1 cellular context compared by ENCODE assay signal in the genomic region with DNA sequence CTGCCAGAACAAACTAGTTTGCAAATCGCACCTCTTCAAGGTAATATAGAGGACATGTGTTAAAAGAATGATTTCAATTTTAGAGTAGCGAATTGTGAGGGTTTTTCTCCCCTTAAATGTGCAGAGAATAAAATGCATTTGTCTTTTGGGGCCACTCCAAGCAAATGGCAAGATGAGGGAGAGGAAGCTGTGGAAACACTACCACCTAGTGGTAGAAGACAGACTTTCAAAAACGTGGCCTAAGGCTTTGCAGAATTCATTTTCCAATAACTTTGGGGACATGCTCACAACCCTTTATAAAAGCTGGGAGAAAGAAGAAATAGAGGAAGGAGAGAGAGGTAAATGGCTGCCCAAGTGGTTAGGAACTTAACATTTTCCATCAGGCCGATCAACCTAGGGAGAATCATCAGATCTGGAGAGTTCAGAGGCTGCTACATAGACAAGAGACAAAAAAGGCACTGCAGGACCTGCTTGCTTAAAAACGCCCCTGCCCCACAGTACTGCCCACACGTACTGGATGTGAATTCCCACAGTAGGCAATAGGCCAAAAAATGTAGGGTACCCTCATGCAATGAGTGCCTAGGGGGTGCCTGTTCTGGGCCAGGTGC.
TF ChIP-seq lines count a peak whose summit lies in the region.

No MANE protein-coding gene starts in this region.

TF ChIP-seq in WTC11, 78 proteins besides CTCF, POLR2A, EP300 and RAD21 (continued from another document):
- TF ChIP-seq PRDM15 (CRISPR knock-in tag; IDR thresholded peaks at IDR 0.05), result no peak
- no peak for TF ChIP-seq NFYB (CRISPR knock-in tag; conservative IDR thresholded peaks at IDR 0.05; ENCODE audit: low read depth)
- no peak for TF ChIP-seq IRF2 (CRISPR knock-in tag; IDR thresholded peaks at IDR 0.05; ENCODE audit: borderline replicate concordance, low read depth)
- no peak for TF ChIP-seq FOXP4 (CRISPR knock-in tag; IDR thresholded peaks at IDR 0.05)
- no peak for TF ChIP-seq CBFB (CRISPR knock-in tag; IDR thresholded peaks at IDR 0.05; ENCODE audit: low read depth)
- TF ChIP-seq TEAD1 (CRISPR knock-in tag; IDR thresholded peaks at IDR 0.05), result no peak
- TF ChIP-seq FOXP1 (CRISPR knock-in tag; IDR thresholded peaks at IDR 0.05; ENCODE audit: borderline replicate concordance), result no peak
TF ChIP-seq in WTC11: peak in this region for 0.
